9 cellular contexts compared by ENCODE assay signal in genomic region chr17:58338454-58338841, GRCh38. TPM values are rescaled to one million over a fixed set of nuclear protein-coding genes. Genes with fewer than 3 reads are reported as not detected.
DNase-seq lines count a peak whose midpoint lies in the region; ATAC-seq and TF ChIP-seq lines count a peak whose summit lies in the region.
"Had no signal": no experiment of that assay in that cellular context is flagged by ENCODE, and none has a peak within 500 bp of the region (broad histone marks: within the 10 kb centered on the region; RNA-seq: fewer than 3 reads in every experiment).

No MANE protein-coding gene starts in this region.

- peak overlapping the region; percentile 86; the same call in 1 of the 2 replicates for H3K4ac ChIP-seq in H9 (ENCODE audit: low read depth, low read length)

- H4K91ac ChIP-seq in H9 (ENCODE audit: insufficient read length, low read depth, low read length): peak overlapping the region; percentile 56

- H3K23me2 ChIP-seq in H9 (ENCODE audit: insufficient read length, low read depth, low read length, poor library complexity, severe bottlenecking): no peaks in the 10 kb centered on the region

- no peak overlapping the region for H2AFZ ChIP-seq in H9 (ENCODE audit: low read length)

- no peak overlapping the region for H2BK5ac ChIP-seq in H9 (ENCODE audit: insufficient read length, low read length)

- POLR2A ChIA-PET in naive thymus-derived CD8-positive, alpha-beta T cell (lab: Charles Lee): interaction anchor here (0.5 to 27.5 kb wide), 9 partner anchors 1 to 1741 kb away, joined by 3 to 1631 read pairs (median 7); partner anchors contain the start of genes RNF43, SUPT4H1 and TSPOAP1

- H3K4me1 Mint-ChIP-seq in CD14-positive monocyte (peaks cover 89% of the 10 kb centered on the region), H9 (peaks cover 27 to 32% of the 10 kb centered on the region in 2 experiments)
- peaks cover 67% of the 10 kb centered on the region for H3K4me1 Mint-ChIP-seq in activated naive CD8-positive, alpha-beta T cell treated with anti-CD3 and anti-CD28 coated beads, Interleukin-2, amount 50 U/mL, for 24 hours
- peaks cover 49 to 95% (median 81%) of the 10 kb centered on the region in 4 donors for H3K4me1 Mint-ChIP-seq in naive thymus-derived CD8-positive, alpha-beta T cell

- no peak overlapping the region for H3K9ac ChIP-seq in H9 (ENCODE audit: extremely low read depth, insufficient read length, low read length)

- no peak overlapping the region for H4K8ac ChIP-seq in H9 (replicated peaks; ENCODE audit: insufficient read length, low read depth, low read length)

- H3K9me3 Mint-ChIP-seq in CD14-positive monocyte: no peaks in the 10 kb centered on the region
- no peaks in the 10 kb centered on the region for H3K9me3 Mint-ChIP-seq in H9
- H3K9me3 Mint-ChIP-seq in activated naive CD8-positive, alpha-beta T cell treated with anti-CD3 and anti-CD28 coated beads, Interleukin-2, amount 50 U/mL, for 24 hours: no peaks in the 10 kb centered on the region
- no peaks in the 10 kb centered on the region for H3K9me3 Mint-ChIP-seq in naive thymus-derived CD8-positive, alpha-beta T cell

- DNase-seq in CD14-positive monocyte (ENCODE audit: low spot score) (no peak), H9 (no peak), ecto neural progenitor cell (ENCODE audit: low spot score) (no peak), NCI-H2081 (lab: John Stamatoyannopoulos, UW) (no peak)
- peak; percentile 67 for DNase-seq in activated naive CD8-positive, alpha-beta T cell treated with anti-CD3 and anti-CD28 coated beads, Interleukin-2, amount 50 U/mL, for 24 hours
- DNase-seq in naive thymus-derived CD8-positive, alpha-beta T cell: no peak
- DNase-seq: NCI-H187 had no signal

- peak overlapping the region; percentile 39 for H4K5ac ChIP-seq in H9 (ENCODE audit: insufficient read length, low read depth, low read length)

- H3K79me2 ChIP-seq in H9 (ENCODE audit: insufficient read depth, low read length): no peaks in the 10 kb centered on the region

- H3K79me1 ChIP-seq in H9 (ENCODE audit: insufficient read depth, low read depth, low read length, poor library complexity, severe bottlenecking): no peaks in the 10 kb centered on the region

- no peak overlapping the region for H3K23ac ChIP-seq in H9 (ENCODE audit: insufficient read length, low read depth, low read length)

- peak overlapping the region; percentile 25 for H2BK12ac ChIP-seq in H9 (ENCODE audit: insufficient read length, low read depth, low read length)

- H3K27ac ChIP-seq in H9 (ENCODE audit: insufficient read length, low read depth, low read length): peak overlapping the region; percentile 34

- peak overlapping the region; percentile 87 for H2BK120ac ChIP-seq in H9 (ENCODE audit: low read depth, low read length, poor library complexity, severe bottlenecking)

- H3K18ac ChIP-seq in H9 (ENCODE audit: insufficient read length, low read depth, low read length): peak overlapping the region; percentile 86

- ATAC-seq in activated naive CD8-positive, alpha-beta T cell treated with anti-CD3 and anti-CD28 coated beads, Interleukin-2, amount 50 U/mL, for 24 hours: peak; percentile 14
- no peak for ATAC-seq in naive thymus-derived CD8-positive, alpha-beta T cell
- ATAC-seq in HG02870 (IDR thresholded peaks at IDR 0.05; ENCODE audit: unreplicated experiment) (no peak), GM21717 (IDR thresholded peaks at IDR 0.05; ENCODE audit: unreplicated experiment) (no peak)

- H3K4me1 ChIP-seq in H9 (ENCODE audit: insufficient read depth, low read length): peaks cover 6% of the 10 kb centered on the region; the same call in 1 of the 2 replicates

- H3K27ac Mint-ChIP-seq in CD14-positive monocyte (peak overlapping the region; percentile 99 to 100 (median 99)), H9 (peak overlapping the region; percentile 72 to 96 (median 93); a peak in 4 of 7 replicates)
- H3K27ac Mint-ChIP-seq in activated naive CD8-positive, alpha-beta T cell treated with anti-CD3 and anti-CD28 coated beads, Interleukin-2, amount 50 U/mL, for 24 hours: peak overlapping the region; percentile 98
- peak overlapping the region; percentile 91 to 99 (median 96) for H3K27ac Mint-ChIP-seq in naive thymus-derived CD8-positive, alpha-beta T cell

- intact Hi-C loops in CD14-positive monocyte (cut with micrococcal nuclease): loop anchor here in 1 of 2 donors (2.0 to 10.0 kb wide), 2 partner anchors 14 to 176 kb away; partner anchors contain the start of genes MTMR4 and SUPT4H1

- no peak for TF ChIP-seq CTCF in CD14-positive monocyte (IDR thresholded peaks at IDR 0.05)
- 0 out of 3 replicates have a peak, but pooled peaks have one; percentile 32 for TF ChIP-seq CTCF in H9 (conservative IDR thresholded peaks at IDR 0.05)

- H3K9me3 ChIP-seq in H9 (ENCODE audit: control insufficient read depth, low read depth, low read length): no peaks in the 10 kb centered on the region

- no peaks in the 10 kb centered on the region for H4K20me1 ChIP-seq in H9 (ENCODE audit: control insufficient read depth, insufficient read depth, insufficient read length)

- H2BK20ac ChIP-seq in H9 (ENCODE audit: low read depth, low read length, poor library complexity, severe bottlenecking): peak overlapping the region; percentile 98

- no peaks in the 10 kb centered on the region for H3K27me3 ChIP-seq in H9 (ENCODE audit: insufficient read depth, low read length)

- peak overlapping the region; percentile 90 to 100 for H3K4me3 Mint-ChIP-seq in CD14-positive monocyte
- peak overlapping the region in 1 of 2 experiments; percentile 45; a peak in 2 of 5 replicates for H3K4me3 Mint-ChIP-seq in H9
- peak overlapping the region; percentile 99 for H3K4me3 Mint-ChIP-seq in activated naive CD8-positive, alpha-beta T cell treated with anti-CD3 and anti-CD28 coated beads, Interleukin-2, amount 50 U/mL, for 24 hours
- H3K4me3 Mint-ChIP-seq in naive thymus-derived CD8-positive, alpha-beta T cell: peak overlapping the region; percentile 82 to 100 (median 96)

- peaks cover 0 to 2% (median 0%) of the 10 kb centered on the region in 3 donors for H3K27me3 Mint-ChIP-seq in CD14-positive monocyte (ENCODE audit: low read depth in 3 of 3)
- peaks cover 9% of the 10 kb centered on the region for H3K27me3 Mint-ChIP-seq in H9 (ENCODE audit: low read depth)
- H3K27me3 Mint-ChIP-seq in activated naive CD8-positive, alpha-beta T cell treated with anti-CD3 and anti-CD28 coated beads, Interleukin-2, amount 50 U/mL, for 24 hours: no peaks in the 10 kb centered on the region
- H3K27me3 Mint-ChIP-seq in naive thymus-derived CD8-positive, alpha-beta T cell: no peaks in the 10 kb centered on the region

- peak overlapping the region; percentile 90 for H3T11ph ChIP-seq in H9 (ENCODE audit: low read length)

- H3K36me3 Mint-ChIP-seq in CD14-positive monocyte (peaks cover 4 to 12% of the 10 kb centered on the region in 2 donors), H9 (ENCODE audit: insufficient read depth in 1 of 3, low read depth in 3 of 3) (peaks cover 0 to 2% (median 2%) of the 10 kb centered on the region in 3 experiments; a peak in 5 of 7 replicates)
- peaks cover 59% of the 10 kb centered on the region for H3K36me3 Mint-ChIP-seq in activated naive CD8-positive, alpha-beta T cell treated with anti-CD3 and anti-CD28 coated beads, Interleukin-2, amount 50 U/mL, for 24 hours (ENCODE audit: low read depth)
- peaks cover 0 to 21% (median 12%) of the 10 kb centered on the region in 3 donors for H3K36me3 Mint-ChIP-seq in naive thymus-derived CD8-positive, alpha-beta T cell

- H3K14ac ChIP-seq in H9 (ENCODE audit: insufficient read depth, low read length): peak overlapping the region; percentile 71; the same call in 1 of the 2 replicates

- H2AK5ac ChIP-seq in H9 (ENCODE audit: insufficient read length, low read length): peak overlapping the region; percentile 51

- no peak overlapping the region for H3K4me2 ChIP-seq in H9 (ENCODE audit: insufficient read depth, insufficient read length, low read length)

- no peak overlapping the region for H3K56ac ChIP-seq in H9 (ENCODE audit: insufficient read length, low read depth, low read length)

- no peak overlapping the region for H2BK15ac ChIP-seq in H9 (ENCODE audit: low read depth, low read length)

- WGBS in H9 (ENCODE audit: extremely low coverage, insufficient read length, low lambda C conversion rate): no CpG with 5 or more reads among the region's 3 CpGs

RNA-seq across cellular contexts. Expression of gene TSPOAP1, which starts 9.9 kb away (rescaled TPM):
- polyA plus RNA-seq in CD14-positive monocyte: under 1 TPM; 0.10 to 0.18 TPM
- total RNA-seq in H9 (2021): 17.3 and 19.0 TPM in 2 replicates
- 10 to 100 TPM; 15.2 to 15.4 TPM for total RNA-seq in naive thymus-derived CD8-positive, alpha-beta T cell
- polyA plus RNA-seq in naive thymus-derived CD8-positive, alpha-beta T cell: 1 to 10 TPM in 2 of 3 donors, under 1 TPM in 1; 0.43 to 1.9 (median 1.5) TPM

RNA-seq across cellular contexts. Expression of gene SUPT4H1, which starts 13.6 kb away (rescaled TPM):
- 100 to 1,000 TPM; 241 to 251 TPM for polyA plus RNA-seq in CD14-positive monocyte
- 107 and 109 TPM in 2 replicates for total RNA-seq in H9 (2021)
- total RNA-seq in naive thymus-derived CD8-positive, alpha-beta T cell: 10 to 100 TPM; 58.2 to 65.9 TPM
- polyA plus RNA-seq in naive thymus-derived CD8-positive, alpha-beta T cell: 10 to 100 TPM; 63.7 to 97.4 (median 76.1) TPM

RNA-seq across cellular contexts. Expression of gene MPO, which starts 57.7 kb away (rescaled TPM):
- polyA plus RNA-seq in CD14-positive monocyte: 1 to 10 TPM; 4.2 to 7.5 TPM
- total RNA-seq in H9 (2021): not detected in 2 replicates
- total RNA-seq in naive thymus-derived CD8-positive, alpha-beta T cell: not detected
- not detected for polyA plus RNA-seq in naive thymus-derived CD8-positive, alpha-beta T cell
